In the genomic region with DNA sequence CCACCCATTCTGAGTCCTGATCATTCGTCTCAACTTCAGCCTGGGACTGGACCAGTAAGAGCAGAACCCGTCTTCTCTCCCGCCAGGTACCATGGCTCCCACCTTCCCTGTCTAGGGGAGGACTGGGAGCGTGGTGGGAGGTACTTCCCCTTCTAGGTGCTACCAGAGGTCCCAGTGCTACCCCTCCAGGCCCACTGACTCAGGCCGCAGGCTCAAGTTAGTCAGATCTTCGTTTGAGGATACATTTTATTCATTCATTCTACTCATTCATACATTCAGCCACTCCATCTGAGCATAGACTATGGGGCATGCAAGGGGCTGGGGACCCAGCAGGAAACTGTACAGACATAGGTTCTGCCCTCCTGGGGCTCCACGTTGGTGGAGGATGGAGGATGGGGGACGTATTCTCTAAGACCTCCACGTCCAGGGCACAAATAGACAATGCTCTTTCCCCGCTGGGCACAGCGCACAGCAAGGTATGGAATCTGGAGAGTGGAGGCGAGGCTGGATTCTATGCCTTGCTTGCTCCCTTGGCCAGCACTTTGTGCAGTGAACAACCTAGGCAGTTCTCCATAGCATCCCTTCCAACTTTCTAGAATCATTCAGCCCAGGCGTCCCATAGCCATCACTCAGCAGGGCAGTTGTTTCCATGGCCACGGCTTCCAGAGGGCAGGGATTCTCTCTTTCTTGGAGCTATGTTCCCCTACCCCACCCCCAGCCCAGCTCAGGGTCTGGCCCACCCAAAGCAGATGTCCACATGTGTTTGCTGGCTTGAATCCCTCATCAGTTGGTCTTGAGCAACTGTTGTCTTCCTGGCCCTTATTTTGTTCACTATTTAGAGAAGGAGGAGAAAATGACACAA, we compare ENCODE assay signal across 10 cellular contexts. TPM values are rescaled to one million over a fixed set of nuclear protein-coding genes. Genes with fewer than 3 reads are reported as not detected.
DNase-seq lines count a peak whose midpoint lies in the region; ATAC-seq and TF ChIP-seq lines count a peak whose summit lies in the region.
"Had no signal": no experiment of that assay in that cellular context is flagged by ENCODE, and none has a peak within 500 bp of the region (broad histone marks: within the 10 kb centered on the region; RNA-seq: fewer than 3 reads in every experiment).

No MANE protein-coding gene starts in this region.

- no peak overlapping the region for H3K9ac ChIP-seq in parathyroid adenoma

- H3K4me2 ChIP-seq in parathyroid adenoma (ENCODE audit: low read length) = no peak overlapping the region

- WGBS in gastroesophageal sphincter (ENCODE audit: low coverage in 1 of 2), 2 donors = 71 to 90% methylated on average over 2 to 8 of the region's 14 CpGs

- no peaks in the 10 kb centered on the region for H3K36me3 ChIP-seq in gastroesophageal sphincter
- no peaks in the 10 kb centered on the region for H3K36me3 ChIP-seq in parathyroid adenoma (ENCODE audit: control insufficient read depth, insufficient read depth, low read length)
- H3K36me3 ChIP-seq: HAP-1 had no signal

- H3K27ac ChIP-seq in gastroesophageal sphincter (peak overlapping the region in 3 of 4 donors; percentile 72 to 85 (median 82)), parathyroid adenoma (peak overlapping the region; percentile 4)

- H2AFZ ChIP-seq in parathyroid adenoma = peak overlapping the region; percentile 68

- H3K4me3 Mint-ChIP-seq in CD14-positive monocyte = peak overlapping the region; percentile 77 to 92

- H3K27me3 Mint-ChIP-seq in CD14-positive monocyte (ENCODE audit: low read depth in 3 of 3) = peaks cover 50 to 62% (median 55%) of the 10 kb centered on the region in 3 donors

- peaks cover 0 to 15% (median 6%) of the 10 kb centered on the region in 7 donors for H3K9me3 Mint-ChIP-seq in CD14-positive monocyte

- H3K4me3 ChIP-seq in gastroesophageal sphincter (peak overlapping the region in 1 of 2 donors; percentile 82), parathyroid adenoma (ENCODE audit: low read depth, low read length) (no peak overlapping the region)

- H3K27ac Mint-ChIP-seq in CD14-positive monocyte = no peak overlapping the region

- TF ChIP-seq CTCF in CD14-positive monocyte (IDR thresholded peaks at IDR 0.05) = no peak
- TF ChIP-seq CTCF in gastroesophageal sphincter (IDR thresholded peaks at IDR 0.05) = no peak
- TF ChIP-seq CTCF in parathyroid adenoma (IDR thresholded peaks at IDR 0.05) = no peak

- intact Hi-C loops in CD14-positive monocyte (cut with micrococcal nuclease) = no loop called here

- H3K4me1 Mint-ChIP-seq in CD14-positive monocyte = peaks cover 42% of the 10 kb centered on the region

- H3K4me1 ChIP-seq in gastroesophageal sphincter = peaks cover 0 to 83% (median 26%) of the 10 kb centered on the region in 3 donors
- H3K4me1 ChIP-seq in parathyroid adenoma = peaks cover 7% of the 10 kb centered on the region

- TF ChIP-seq EP300 in gastroesophageal sphincter (IDR thresholded peaks at IDR 0.05) = no peak

- H3K9me3 ChIP-seq in gastroesophageal sphincter = no peaks in the 10 kb centered on the region
- no peaks in the 10 kb centered on the region for H3K9me3 ChIP-seq in parathyroid adenoma (ENCODE audit: control insufficient read depth, low read length)
- H3K9me3 ChIP-seq: HAP-1 had no signal

- DNase-seq in CD14-positive monocyte (ENCODE audit: low spot score) = no peak
- peak; percentile 29 for DNase-seq in HuH-7.5 (ENCODE audit: low spot score)
- no peak for DNase-seq in superior temporal gyrus (ENCODE audit: extremely low spot score)
- DNase-seq: SHP77 treated with DMSO at 0.1 percent for 48 hours had no signal

- H3K27me3 ChIP-seq in gastroesophageal sphincter = peaks cover 24% of the 10 kb centered on the region
- H3K27me3 ChIP-seq in parathyroid adenoma (ENCODE audit: control insufficient read depth, insufficient read depth, low read length) = no peaks in the 10 kb centered on the region

- no peak for TF ChIP-seq POLR2A in gastroesophageal sphincter (IDR thresholded peaks at IDR 0.05)

- no peaks in the 10 kb centered on the region for H3K79me2 ChIP-seq in parathyroid adenoma

- peaks cover 4 to 8% of the 10 kb centered on the region in 2 donors for H3K36me3 Mint-ChIP-seq in CD14-positive monocyte

- ATAC-seq in gastroesophageal sphincter (peak; percentile 24), GM18502 (IDR thresholded peaks at IDR 0.05; ENCODE audit: poor library complexity, unreplicated experiment) (no peak), HG03139 (IDR thresholded peaks at IDR 0.05; ENCODE audit: unreplicated experiment) (no peak), GM21717 (IDR thresholded peaks at IDR 0.05; ENCODE audit: unreplicated experiment) (no peak)

RNA-seq across cellular contexts. Expression of a gene that starts 1.1 kb away (rescaled TPM):
- polyA plus RNA-seq in CD14-positive monocyte = not detected
- total RNA-seq in gastroesophageal sphincter = 10 to 100 TPM; 11.5 to 22.1 (median 14.7) TPM

RNA-seq across cellular contexts. Expression of a gene that starts 27.1 kb away (rescaled TPM):
- polyA plus RNA-seq in CD14-positive monocyte = 1 to 10 TPM; 2.5 to 5.8 TPM
- total RNA-seq in gastroesophageal sphincter = 10 to 100 TPM; 41.6 to 81.6 (median 60.5) TPM

RNA-seq across cellular contexts. Expression of a gene that starts 31.7 kb away (rescaled TPM):
- polyA plus RNA-seq in CD14-positive monocyte = 1 to 10 TPM; 5.9 to 7.4 TPM
- total RNA-seq in gastroesophageal sphincter = 1 to 10 TPM; 3.0 to 4.0 (median 3.4) TPM

RNA-seq across cellular contexts. Expression of a gene that starts 49.0 kb away (rescaled TPM):
- polyA plus RNA-seq in CD14-positive monocyte = over 10,000 TPM in 1 of 2 donors, 1,000 to 10,000 TPM in 1; 8,968 to 11,239 TPM
- total RNA-seq in gastroesophageal sphincter = 1,000 to 10,000 TPM; 1,945 to 2,292 (median 2,070) TPM
